In genomic region chr19:18952364-18953003, GRCh38 we compare ENCODE assay signal across 9 cellular contexts. TPM values are rescaled to one million over a fixed set of nuclear protein-coding genes. Genes with fewer than 3 reads are reported as not detected.
A peak's percentile ranks its signal among the peaks of the same experiment; 100 is the strongest.
DNase-seq lines count a peak whose midpoint lies in the region; ATAC-seq, FAIRE-seq and TF ChIP-seq lines count a peak whose summit lies in the region.
"Not testable (repeated sequence)": the region's sequence is repeated elsewhere in the genome, so short reads cannot be mapped to it uniquely, and the experiment has no call there.
"Had no signal": no experiment of that assay in that cellular context is flagged by ENCODE, and none has a peak within 500 bp of the region (broad histone marks: within the 10 kb centered on the region; RNA-seq: fewer than 3 reads in every experiment).

No MANE protein-coding gene starts in this region.

- not testable (repeated sequence) for H4K12ac ChIP-seq in trophoblast cell (ENCODE audit: low read depth, low read length)

- not testable (repeated sequence) for FAIRE-seq in bronchial epithelial cell (lab: Jason Lieb, UNC)

- not testable (repeated sequence) for H3K4ac ChIP-seq in trophoblast cell (ENCODE audit: low read depth, low read length)

- H2BK120ac ChIP-seq in trophoblast cell (ENCODE audit: insufficient read depth, low read length, poor library complexity) = not testable (repeated sequence)

- not testable (repeated sequence) for H3K9me3 ChIP-seq in RWPE2 (ENCODE audit: severe bottlenecking); trophoblast cell (ENCODE audit: insufficient read depth, low read depth, low read length)

- not testable (repeated sequence) for H3K18ac ChIP-seq in trophoblast cell (ENCODE audit: low read length)

- not testable (repeated sequence) for H3K79me2 ChIP-seq in trophoblast cell (ENCODE audit: control insufficient read depth, insufficient read depth, low read length, poor library complexity)

- not testable (repeated sequence) for H3K79me1 ChIP-seq in trophoblast cell (ENCODE audit: low read length)

- not testable (repeated sequence) for H4K8ac ChIP-seq in trophoblast cell (ENCODE audit: low read depth, low read length)

- not testable (repeated sequence) for H2AFZ ChIP-seq in trophoblast cell (ENCODE audit: insufficient read depth, low read length, poor library complexity)

- not testable (repeated sequence) for H3K23ac ChIP-seq in trophoblast cell (ENCODE audit: low read length)

- WGBS in trophoblast cell (ENCODE audit: extremely low coverage, insufficient coverage, insufficient read length) = no CpG with 5 or more reads among the region's 17 CpGs

- peak; percentile 37 for DNase-seq in NCI-H146 (lab: John Stamatoyannopoulos, UW)
- peak; percentile 40 for DNase-seq in NCI-H2196 (lab: John Stamatoyannopoulos, UW; ENCODE audit: unreplicated experiment)
- peak; percentile 77 for DNase-seq in RWPE2 (ENCODE audit: low spot score)
- DNase-seq in bronchial epithelial cell (ENCODE audit: low read depth) = peak; percentile 78
- DNase-seq in epithelial cell of prostate (ENCODE audit: low read depth, low spot score) = peak; percentile 29
- DNase-seq in left kidney (ENCODE audit: low read depth, low spot score) = peak; percentile 82
- DNase-seq in trophoblast cell = peak; percentile 95 to 97

- not testable (repeated sequence) for H2AK5ac ChIP-seq in trophoblast cell (ENCODE audit: low read length)

- not testable (repeated sequence) for H3K9ac ChIP-seq in trophoblast cell (ENCODE audit: low read length)

- TF ChIP-seq CTCF in RWPE2 (IDR thresholded peaks at IDR 0.05; ENCODE audit: poor library complexity, severe bottlenecking); bronchial epithelial cell (IDR thresholded peaks at IDR 0.05; ENCODE audit: insufficient read depth, low read length, severe bottlenecking): not testable (repeated sequence)

- H3K27ac ChIP-seq in RWPE2 (ENCODE audit: poor library complexity, severe bottlenecking) = peak overlapping the region; percentile 96
- H3K27ac ChIP-seq in epithelial cell of prostate = peak overlapping the region; percentile 90
- H3K27ac ChIP-seq in trophoblast cell (ENCODE audit: low read depth, low read length) = not testable (repeated sequence)

- ATAC-seq in RWPE2 (ENCODE audit: low read depth) = peak; percentile 57

- H3K36me3 ChIP-seq in RWPE2 (ENCODE audit: low read depth); bronchial epithelial cell (ENCODE audit: control insufficient read depth, insufficient read depth, low read length); trophoblast cell (ENCODE audit: control insufficient read depth in 1 of 2, insufficient read depth in 2 of 2, low read length in 2 of 2): not testable (repeated sequence)

- not testable (repeated sequence) for H4K91ac ChIP-seq in trophoblast cell (ENCODE audit: low read depth, low read length)

- H2BK12ac ChIP-seq in trophoblast cell (ENCODE audit: low read length) = not testable (repeated sequence)

- H3K4me2 ChIP-seq in trophoblast cell (ENCODE audit: low read length) = not testable (repeated sequence)

- H3K27me3 ChIP-seq in RWPE2 (ENCODE audit: insufficient read depth, poor library complexity, severe bottlenecking); bronchial epithelial cell (ENCODE audit: control insufficient read depth, insufficient read depth, low read length); trophoblast cell (ENCODE audit: insufficient read depth, low read length): not testable (repeated sequence)

- not testable (repeated sequence) for H3K4me3 ChIP-seq in RWPE2 (ENCODE audit: severe bottlenecking); bronchial epithelial cell (ENCODE audit: low read depth, low read length); trophoblast cell (ENCODE audit: low read depth, low read length)

- not testable (repeated sequence) for H3K14ac ChIP-seq in trophoblast cell (ENCODE audit: low read length)

- H3K4me1 ChIP-seq in RWPE2 (ENCODE audit: insufficient read depth, poor library complexity, severe bottlenecking) = peaks cover 19% of the 10 kb centered on the region
- H3K4me1 ChIP-seq in trophoblast cell (ENCODE audit: control insufficient read depth in 1 of 2, insufficient read depth in 2 of 2, low read length in 2 of 2) = not testable (repeated sequence)

- H2BK5ac ChIP-seq in trophoblast cell (ENCODE audit: low read depth, low read length, poor library complexity) = not testable (repeated sequence)

RNA-seq across cellular contexts. Expression of gene HOMER3, which starts 11.5 kb away (rescaled TPM):
- total RNA-seq in bronchial epithelial cell = 79.0 and 129 TPM in 2 replicates
- polyA plus RNA-seq in trophoblast cell (2013) = 29.5 and 31.8 TPM in 2 replicates

RNA-seq across cellular contexts. Expression of gene DDX49, which starts 33.0 kb away (rescaled TPM):
- 68.4 and 76.1 TPM in 2 replicates for total RNA-seq in bronchial epithelial cell
- polyA plus RNA-seq in trophoblast cell (2013) = 21.8 TPM in 2 replicates

RNA-seq across cellular contexts. Expression of gene COPE, which starts 33.3 kb away (rescaled TPM):
- total RNA-seq in bronchial epithelial cell = 268 and 331 TPM in 2 replicates
- 314 and 349 TPM in 2 replicates for polyA plus RNA-seq in trophoblast cell (2013)

RNA-seq across cellular contexts. Expression of gene CERS1, which starts 56.5 kb away (rescaled TPM):
- 0.13 and 0.26 TPM in 2 replicates for total RNA-seq in bronchial epithelial cell
- 3.3 and 3.9 TPM in 2 replicates for polyA plus RNA-seq in trophoblast cell (2013)
- total RNA-seq: CD4-positive, CD25-positive, alpha-beta regulatory T cell; HT-29 had no signal
- polyA plus RNA-seq: CD4-positive, CD25-positive, alpha-beta regulatory T cell had no signal

Comparison
In these comparisons a context has a peak if more than half of its experiments do, and no peak if none do; other contexts are left out.
1. DNase-seq: peak in every context shown above with its lines; median percentile 96 in trophoblast cell; 82 in left kidney; 78 in bronchial epithelial cell; 77 in RWPE2; 40 in NCI-H2196; 37 in NCI-H146; 29 in epithelial cell of prostate.